In the genomic region with DNA sequence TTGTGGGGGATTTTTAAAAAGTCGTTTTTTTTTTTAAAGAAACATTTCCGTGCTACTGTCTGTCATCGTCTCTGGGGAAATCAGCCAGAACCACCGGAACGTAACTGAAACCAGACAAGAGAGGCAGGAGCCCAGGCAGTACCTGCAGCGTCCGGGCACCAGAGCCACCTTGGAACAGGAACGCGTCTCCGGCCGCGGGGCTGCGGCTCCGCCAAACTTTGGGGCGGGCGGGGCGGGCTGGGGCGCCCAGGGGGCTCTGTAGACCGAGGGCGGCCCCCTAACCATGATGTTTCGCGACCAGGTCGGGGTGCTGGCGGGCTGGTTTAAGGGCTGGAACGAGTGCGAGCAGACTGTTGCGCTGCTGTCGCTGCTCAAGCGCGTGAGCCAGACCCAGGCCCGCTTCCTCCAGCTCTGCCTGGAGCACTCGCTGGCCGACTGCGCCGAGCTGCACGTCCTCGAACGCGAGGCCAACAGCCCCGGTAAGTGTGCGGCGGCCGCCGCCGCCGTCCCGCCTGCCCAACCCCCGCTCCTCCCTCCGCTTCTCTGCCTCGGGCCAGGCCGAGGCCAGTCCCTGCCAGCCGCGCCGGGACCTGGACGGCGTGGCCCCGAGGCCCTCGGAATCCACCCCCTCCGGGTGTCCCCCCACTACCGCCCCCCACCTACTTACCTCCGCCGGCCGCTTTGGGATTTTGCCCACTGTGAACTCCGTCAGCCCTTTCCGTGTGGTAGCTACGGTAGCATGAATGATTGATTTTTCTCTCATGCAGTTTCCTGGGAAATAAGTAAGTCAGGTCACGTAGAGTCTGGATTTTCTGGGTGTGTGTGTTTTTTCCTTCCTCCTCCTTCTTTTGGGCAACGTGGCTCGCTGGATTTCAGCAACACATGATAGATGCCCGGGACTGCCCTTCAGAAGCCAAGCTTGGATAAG, we compare ENCODE assay signal across 8 cellular contexts. TPM values are rescaled to one million over a fixed set of nuclear protein-coding genes. Genes with fewer than 3 reads are reported as not detected.
A peak's percentile ranks its signal among the peaks of the same experiment; 100 is the strongest.
DNase-seq lines count a peak whose midpoint lies in the region; FAIRE-seq and TF ChIP-seq lines count a peak whose summit lies in the region.

No MANE protein-coding gene starts in this region.

- intact Hi-C loops in head of caudate nucleus (cut with DNase I), result loop anchor here (10.0 kb wide), 1 partner anchor 707 kb away; the partner anchor contains the start of gene FBXO34
- intact Hi-C loops in vagina (cut with DNase I), result loop anchor here (2.0 kb wide), 1 partner anchor 119 kb away; no protein-coding TSS in a partner anchor

- H3K36me3 ChIP-seq in neuronal stem cell (replicated peaks in 1 of 2; ENCODE audit: control insufficient read depth in 2 of 2, insufficient read depth in 2 of 2, low read length in 2 of 2) (peaks cover 2 to 29% of the 10 kb centered on the region in 2 donors), vagina (peaks cover 0 to 8% of the 10 kb centered on the region in 2 donors)

- H3K14ac ChIP-seq in neuronal stem cell (ENCODE audit: low read length), result no peak overlapping the region

- peak overlapping the region; percentile 78 for H3K23ac ChIP-seq in neuronal stem cell (ENCODE audit: low read depth, low read length, poor library complexity)

- peak overlapping the region; percentile 92 for H3K9ac ChIP-seq in neuronal stem cell (ENCODE audit: low read depth, low read length, poor library complexity)

- peaks cover 12 to 24% of the 10 kb centered on the region in 2 donors for H3K4me1 ChIP-seq in neuronal stem cell (ENCODE audit: control insufficient read depth in 2 of 2, insufficient read depth in 1 of 2, low read depth in 1 of 2, low read length in 2 of 2)
- H3K4me1 ChIP-seq in vagina, result peaks cover 39% of the 10 kb centered on the region

- H3K79me1 ChIP-seq in neuronal stem cell (ENCODE audit: low read depth, low read length), result peaks cover 5% of the 10 kb centered on the region

- H2BK120ac ChIP-seq in neuronal stem cell (ENCODE audit: low read depth, low read length), result no peak overlapping the region

- no peak for TF ChIP-seq POLR2A in vagina (IDR thresholded peaks at IDR 0.05)

- H3K27ac ChIP-seq in AG04450 (ENCODE audit: low read depth, low read length) (peak overlapping the region; percentile 77), neuronal stem cell (replicated peaks; ENCODE audit: low read length) (no peak overlapping the region), vagina (peak overlapping the region; percentile 99)

- no peak overlapping the region for H4K8ac ChIP-seq in neuronal stem cell (ENCODE audit: low read depth, low read length)

- TF ChIP-seq CTCF in AG04450 (IDR thresholded peaks at IDR 0.05; ENCODE audit: low read depth, low read length) (no peak), vagina (IDR thresholded peaks at IDR 0.05) (no peak)

- H2BK12ac ChIP-seq in neuronal stem cell (ENCODE audit: low read length), result no peak overlapping the region

- no peaks in the 10 kb centered on the region for H3K27me3 ChIP-seq in AG04450 (ENCODE audit: control insufficient read depth, insufficient read depth, low read length)
- H3K27me3 ChIP-seq in neuronal stem cell (ENCODE audit: control insufficient read depth in 3 of 3, insufficient read depth in 3 of 3, low read depth in 1 of 3, low read length in 3 of 3), result peaks cover 0 to 6% (median 0%) of the 10 kb centered on the region in 3 experiments
- H3K27me3 ChIP-seq in vagina, result no peaks in the 10 kb centered on the region

- FAIRE-seq in GM19239 (lab: Jason Lieb, UNC), result peak; percentile 26

- H2AK5ac ChIP-seq in neuronal stem cell (ENCODE audit: low read depth, low read length), result no peak overlapping the region

- H4K91ac ChIP-seq in neuronal stem cell (ENCODE audit: low read depth, low read length, poor library complexity), result no peak overlapping the region

- no CpG with 5 or more reads among the region's 70 CpGs for WGBS in neuronal stem cell (ENCODE audit: extremely low coverage in 2 of 2, insufficient read length in 2 of 2, insufficient replicate concordance in 1 of 2), 2 donors

- peak overlapping the region; percentile 80 for H3K4me3 ChIP-seq in AG04450 (ENCODE audit: low read depth, low read length)
- peak overlapping the region; percentile 74 to 86 for H3K4me3 ChIP-seq in neuronal stem cell (ENCODE audit: low read length in 2 of 2)
- peak overlapping the region; percentile 75 to 86 for H3K4me3 ChIP-seq in vagina

- H3K4me2 ChIP-seq in neuronal stem cell (ENCODE audit: insufficient read depth, low read length, poor library complexity, severe bottlenecking), result peak overlapping the region; percentile 95

- peak overlapping the region; percentile 97 for H2AFZ ChIP-seq in neuronal stem cell (ENCODE audit: low read length)

- peak overlapping the region; percentile 72 for H2BK5ac ChIP-seq in neuronal stem cell (ENCODE audit: low read length)

- H3K9me3 ChIP-seq in AG04450 (ENCODE audit: control insufficient read depth, insufficient read depth, low read length) (peaks cover 3% of the 10 kb centered on the region), neuronal stem cell (replicated peaks in 1 of 2; ENCODE audit: control insufficient read depth in 2 of 2, insufficient read depth in 1 of 2, low read depth in 1 of 2, low read length in 2 of 2) (peaks cover 2 to 11% of the 10 kb centered on the region in 2 donors), vagina (no peaks in the 10 kb centered on the region)

- DNase-seq in AG04450 (ENCODE audit: low read depth, low spot score), result no peak
- DNase-seq in GM19239 (ENCODE audit: insufficient read length, low spot score), result peak; percentile 53
- peak; percentile 39 for DNase-seq in RPMI7951 (ENCODE audit: low read depth)
- DNase-seq in activated naive CD4-positive, alpha-beta T cell treated with anti-CD3 and anti-CD28 coated beads, Interleukin-2, amount 50 U/mL, for 16 hours, result peak; percentile 40
- peak in 41 of 42 donors; percentile 13 to 73 (median 50) for DNase-seq in head of caudate nucleus
- peak; percentile 44 for DNase-seq in neuronal stem cell (ENCODE audit: low spot score)
- no peak for DNase-seq in vagina (ENCODE audit: extremely low spot score in 2 of 2)
- no peak for DNase-seq in putamen (ENCODE audit: low spot score)

- peak overlapping the region; percentile 88 for H2BK15ac ChIP-seq in neuronal stem cell (ENCODE audit: low read length)

- H3K18ac ChIP-seq in neuronal stem cell (ENCODE audit: low read length), result peak overlapping the region; percentile 97

- H3K4ac ChIP-seq in neuronal stem cell (ENCODE audit: low read length), result no peak overlapping the region

- CTCF ChIA-PET in AG04450 (lab: Charles Lee), result interaction anchor here (0.6 to 8.5 kb wide), 6 partner anchors 9 to 238 kb away, joined by 3 to 186 read pairs (median 6); no protein-coding TSS in a partner anchor

- POLR2A ChIA-PET in AG04450 (lab: Yijun Ruan, JAX), result interaction anchor here (0.6 to 4.3 kb wide), 9 partner anchors 33 to 205 kb away, joined by 3 to 61 read pairs (median 6); no protein-coding TSS in a partner anchor

RNA-seq across cellular contexts. Expression of gene SAMD4A, which starts 1.0 kb away (rescaled TPM):
- 12.7 and 21.0 TPM in 2 replicates for polyA plus RNA-seq in AG04450 (2011; rRNA removed)
- 64.5 and 81.7 TPM in 2 replicates for polyA minus RNA-seq in AG04450 (2011; rRNA and poly(A)+ RNA removed)
- total RNA-seq in RPMI7951 (2014; rRNA removed; shearing (Covaris generic)), result 8.6 and 10.1 TPM in 2 replicates
- 5.1 TPM for polyA plus RNA-seq in neuronal stem cell (2013, experiment 1 of 2)
- polyA plus RNA-seq in neuronal stem cell (2013, experiment 2 of 2), result 6.0 TPM
- total RNA-seq in vagina, result 43.0 TPM

RNA-seq across cellular contexts. Expression of gene CGRRF1, which starts 58.2 kb away (rescaled TPM):
- 15.2 and 22.2 TPM in 2 replicates for polyA plus RNA-seq in AG04450 (2011; rRNA removed)
- polyA minus RNA-seq in AG04450 (2011; rRNA and poly(A)+ RNA removed), result 7.1 and 7.9 TPM in 2 replicates
- 11.9 and 19.6 TPM in 2 replicates for total RNA-seq in RPMI7951 (2014; rRNA removed; shearing (Covaris generic))
- polyA plus RNA-seq in neuronal stem cell (2013, experiment 1 of 2), result 18.5 TPM
- 20.2 TPM for polyA plus RNA-seq in neuronal stem cell (2013, experiment 2 of 2)
- 9.6 TPM for total RNA-seq in vagina

Comparison
In these comparisons a context has a peak if more than half of its experiments do, and no peak if none do; other contexts are left out.
1. DNase-seq: peak in GM19239 (single experiment), RPMI7951 (single experiment), activated naive CD4-positive, alpha-beta T cell treated with anti-CD3 and anti-CD28 coated beads, Interleukin-2, amount 50 U/mL, for 16 hours (single experiment), head of caudate nucleus (41 of 42) and neuronal stem cell (single experiment); none in AG04450 (single experiment), vagina (0 of 2) and putamen (single experiment).
2. Peak in every context shown above with its lines, with median percentiles within 50 percentile points of each other: H3K4me3 ChIP-seq.